In genomic region chr5:19352120-19352519, GRCh38 we compare ENCODE assay signal across 28 cellular contexts.
DNase-seq lines count a peak whose midpoint lies in the region; ATAC-seq, FAIRE-seq and TF ChIP-seq lines count a peak whose summit lies in the region.
"Had no signal": no experiment of that assay in that cellular context is flagged by ENCODE, and none has a peak within 500 bp of the region (broad histone marks: within the 10 kb centered on the region; RNA-seq: fewer than 3 reads in every experiment).

No MANE protein-coding gene starts in this region.

- WGBS in HepG2 (ENCODE audit: low lambda C conversion rate): 18% methylated on average over 7 of the region's 7 CpGs
- 58% methylated on average over 7 of the region's 7 CpGs for WGBS in right lobe of liver (ENCODE audit: insufficient coverage, low coverage, low lambda C conversion rate, missing lambda C conversion rate)
- no CpG with 5 or more reads among the region's 7 CpGs for WGBS in IMR-90 (ENCODE audit: extremely low coverage in 2 of 2, insufficient read length in 1 of 2), 2 experiments
- WGBS in K562 (ENCODE audit: insufficient coverage, low coverage, missing lambda C conversion rate): 4% methylated on average over 7 of the region's 7 CpGs

- CTCF ChIA-PET in HepG2 (lab: Yijun Ruan, JAX; ENCODE audit: low intra/inter-chr PET ratio, low total read pairs): no interaction called here
- CTCF ChIA-PET in IMR-90 (lab: Yijun Ruan, JAX): interaction anchor here (0.7 kb wide), 1 partner anchor 97 kb away, joined by 3 read pairs; no protein-coding TSS in a partner anchor
- CTCF ChIA-PET in K562 (lab: Yijun Ruan, JAX; ENCODE audit: low intra/inter-chr PET ratio): no interaction called here

- no peak overlapping the region for H3K23ac ChIP-seq in IMR-90 (ENCODE audit: low read depth, low read length)

- no peaks in the 10 kb centered on the region for H3K9me2 ChIP-seq in GM23338 (ENCODE audit: insufficient read depth)

- H2BK15ac ChIP-seq in IMR-90 (ENCODE audit: low read depth, low read length): no peak overlapping the region

- H2AFZ ChIP-seq in HepG2 (ENCODE audit: low read length) (no peak overlapping the region), ACC112 (ENCODE audit: low read length, unreplicated experiment) (peak overlapping the region; percentile 96), IMR-90 (replicated peaks; ENCODE audit: low read length, poor library complexity) (no peak overlapping the region), K562 (ENCODE audit: low read depth, low read length) (no peak overlapping the region), GM23338 (no peak overlapping the region)

- no peak overlapping the region for H3K27ac Mint-ChIP-seq in GM23338
- H3K27ac Mint-ChIP-seq: CD14-positive monocyte; CD4-positive, alpha-beta memory T cell; CD4-positive, CD25-positive, alpha-beta regulatory T cell; CD8-positive, alpha-beta memory T cell had no signal

- H3K27me3 ChIP-seq in HepG2 (ENCODE audit: control insufficient read depth in 1 of 2, insufficient read depth in 2 of 2, low read length in 2 of 2) (no peaks in the 10 kb centered on the region), right lobe of liver (no peaks in the 10 kb centered on the region), ACC112 (ENCODE audit: insufficient read depth, low read length) (no peaks in the 10 kb centered on the region), IMR-90 (ENCODE audit: control insufficient read depth, insufficient read depth, low read length) (no peaks in the 10 kb centered on the region), K562 (ENCODE audit: control insufficient read depth in 2 of 2, insufficient read depth in 2 of 2, low read length in 2 of 2) (no peaks in the 10 kb centered on the region), GM23338 (ENCODE audit: insufficient read depth) (no peaks in the 10 kb centered on the region)
- H3K27me3 ChIP-seq: BE2C, BLaER1 had no signal

- H3K36me3 Mint-ChIP-seq in GM23338 (ENCODE audit: low read depth): no peaks in the 10 kb centered on the region
- H3K36me3 Mint-ChIP-seq: CD14-positive monocyte; CD4-positive, alpha-beta memory T cell; CD4-positive, CD25-positive, alpha-beta regulatory T cell; CD8-positive, alpha-beta memory T cell had no signal

- BruUV-seq in HepG2 (replicated peaks; lab: Mats Ljungman, UMichigan): no TSS peak
- no TSS peak for BruUV-seq in IMR-90 (replicated peaks; lab: Mats Ljungman, UMichigan)
- BruUV-seq in K562 (replicated peaks; lab: Mats Ljungman, UMichigan): no TSS peak

- no peak overlapping the region for H3K14ac ChIP-seq in IMR-90 (replicated peaks; ENCODE audit: low read depth, low read length)

- H3K9ac ChIP-seq in HepG2 (ENCODE audit: insufficient read depth, low read depth, low read length) (no peak overlapping the region), IMR-90 (ENCODE audit: low read depth, low read length) (no peak overlapping the region), K562 (ENCODE audit: insufficient read depth in 1 of 2, low read depth in 2 of 2, low read length in 2 of 2) (no peak overlapping the region)
- H3K9ac ChIP-seq: BLaER1 had no signal

- no peaks in the 10 kb centered on the region for H3K27me3 Mint-ChIP-seq in GM23338 (ENCODE audit: insufficient read depth, low read depth, poor library complexity)
- H3K27me3 Mint-ChIP-seq: CD4-positive, alpha-beta memory T cell; CD4-positive, CD25-positive, alpha-beta regulatory T cell; CD8-positive, alpha-beta memory T cell had no signal

- no peak overlapping the region for H4K91ac ChIP-seq in IMR-90 (ENCODE audit: insufficient read depth, low read depth, low read length)

- no peaks in the 10 kb centered on the region for H3K9me3 Mint-ChIP-seq in GM23338

- H3K36me3 ChIP-seq in HepG2 (replicated peaks in 1 of 2; ENCODE audit: control insufficient read depth in 1 of 2, insufficient read depth in 2 of 2, low read length in 2 of 2) (no peaks in the 10 kb centered on the region), right lobe of liver (no peaks in the 10 kb centered on the region), ACC112 (ENCODE audit: insufficient read depth, low read length) (no peaks in the 10 kb centered on the region), IMR-90 (ENCODE audit: control insufficient read depth, insufficient read depth, low read length) (no peaks in the 10 kb centered on the region), K562 (ENCODE audit: control insufficient read depth, insufficient read depth, low read length) (no peaks in the 10 kb centered on the region), GM23338 (ENCODE audit: insufficient read depth) (no peaks in the 10 kb centered on the region)
- H3K36me3 ChIP-seq: BE2C, BLaER1 had no signal

- no peak overlapping the region for H3K4me2 ChIP-seq in HepG2 (ENCODE audit: low read depth, low read length)
- no peak overlapping the region for H3K4me2 ChIP-seq in IMR-90 (ENCODE audit: low read depth, low read length)
- no peak overlapping the region for H3K4me2 ChIP-seq in K562 (ENCODE audit: insufficient read depth, low read length)
- no peak overlapping the region for H3K4me2 ChIP-seq in GM23338
- H3K4me2 ChIP-seq: BLaER1 had no signal

- H3K4ac ChIP-seq in IMR-90 (ENCODE audit: low read depth, low read length): no peak overlapping the region

- no peak overlapping the region for H2BK20ac ChIP-seq in IMR-90 (ENCODE audit: low read depth, low read length)

- no peak overlapping the region for H4K5ac ChIP-seq in IMR-90 (ENCODE audit: low read depth, low read length)

- no peak overlapping the region for H2AK9ac ChIP-seq in IMR-90 (replicated peaks; ENCODE audit: low read depth, low read length, poor library complexity)

- H4K8ac ChIP-seq in IMR-90 (ENCODE audit: low read depth in 2 of 2, low read length in 2 of 2): no peak overlapping the region

- no peak overlapping the region for H3K18ac ChIP-seq in IMR-90 (ENCODE audit: low read depth, low read length)

- H3K4me3 Mint-ChIP-seq in GM23338: no peak overlapping the region
- H3K4me3 Mint-ChIP-seq: CD14-positive monocyte; CD4-positive, alpha-beta memory T cell; CD4-positive, CD25-positive, alpha-beta regulatory T cell; CD8-positive, alpha-beta memory T cell had no signal

- no peaks in the 10 kb centered on the region for H4K20me1 ChIP-seq in HepG2 (ENCODE audit: insufficient read depth, low read length)
- H4K20me1 ChIP-seq in IMR-90 (ENCODE audit: insufficient read depth, low read length): no peaks in the 10 kb centered on the region
- no peaks in the 10 kb centered on the region for H4K20me1 ChIP-seq in K562 (replicated peaks; ENCODE audit: control insufficient read depth, insufficient read depth, low read length)
- no peaks in the 10 kb centered on the region for H4K20me1 ChIP-seq in GM23338 (replicated peaks; ENCODE audit: insufficient read depth)
- H4K20me1 ChIP-seq: BLaER1 had no signal

- dilution Hi-C loops in IMR-90 (cut with HindIII; ENCODE audit: low sequenced_read_pairs, unreplicated experiment): no loop called here

- FAIRE-seq in HepG2 (lab: Jason Lieb, UNC) (no peak), K562 (lab: Jason Lieb, UNC) (no peak)
- FAIRE-seq: GM12878, GM12892, GM18507 had no signal

- no peak for TF ChIP-seq EP300 in HepG2 (IDR thresholded peaks at IDR 0.05; ENCODE audit: low read depth in 2 of 2, low read length in 2 of 2)
- no peak for TF ChIP-seq EP300 in HepG2 (CRISPR knock-in tag; IDR thresholded peaks at IDR 0.05; ENCODE audit: borderline replicate concordance)
- no peak for TF ChIP-seq EP300 in K562 (IDR thresholded peaks at IDR 0.05; ENCODE audit: low read length)

- no peak overlapping the region for H2BK5ac ChIP-seq in IMR-90 (ENCODE audit: low read depth, low read length, poor library complexity, severe bottlenecking)

- no peaks in the 10 kb centered on the region for H3K79me2 ChIP-seq in HepG2 (ENCODE audit: insufficient read depth, low read length)
- H3K79me2 ChIP-seq in ACC112 (ENCODE audit: control insufficient read depth, insufficient read depth, low read length, unreplicated experiment): no peaks in the 10 kb centered on the region
- no peaks in the 10 kb centered on the region for H3K79me2 ChIP-seq in K562 (ENCODE audit: control insufficient read depth, insufficient read depth, low read length)
- no peaks in the 10 kb centered on the region for H3K79me2 ChIP-seq in GM23338 (replicated peaks; ENCODE audit: insufficient read depth)

- TF ChIP-seq CTCF in HepG2 (CRISPR knock-in tag; IDR thresholded peaks at IDR 0.05) (no peak), right lobe of liver (IDR thresholded peaks at IDR 0.05) (no peak), IMR-90 (conservative IDR thresholded peaks at IDR 0.05; ENCODE audit: low read depth, low read length) (no peak), K562 (IDR thresholded peaks at IDR 0.05 in 2 of 3, conservative IDR thresholded peaks at IDR 0.05 in 1 of 3; ENCODE audit: insufficient read depth in 2 of 3, low read depth in 1 of 3, low read length in 3 of 3) (no peak), GM23338 (conservative IDR thresholded peaks at IDR 0.05; ENCODE audit: low read depth in 2 of 2) (no peak)

- no peak overlapping the region for H2BK120ac ChIP-seq in IMR-90 (ENCODE audit: low read depth, low read length)

- H3K27ac ChIP-seq in HepG2 (ENCODE audit: extremely low read length, insufficient read depth, low read length) (no peak overlapping the region), right lobe of liver (no peak overlapping the region), ACC112 (ENCODE audit: low read depth, low read length) (no peak overlapping the region), IMR-90 (ENCODE audit: insufficient read depth, low read length) (no peak overlapping the region), K562 (ENCODE audit: extremely low read depth, low read depth, low read length) (no peak overlapping the region), GM23338 (ENCODE audit: low read depth) (no peak overlapping the region)
- H3K27ac ChIP-seq: BLaER1 had no signal

- intact Hi-C loops in HepG2 (cut with micrococcal nuclease; ENCODE audit: unreplicated experiment): no loop called here
- intact Hi-C loops in right lobe of liver (cut with DNase I): no loop called here
- intact Hi-C loops in IMR-90 (cut with micrococcal nuclease): no loop called here
- intact Hi-C loops in K562 (cut with micrococcal nuclease): no loop called here

- no peak for DNase-seq in HepG2 (ENCODE audit: low spot score)
- DNase-seq in right lobe of liver: no peak
- DNase-seq in IMR-90: no peak
- no peak for DNase-seq in K562 (ENCODE audit: extremely low read depth in 1 of 4, low spot score in 3 of 4)
- DNase-seq in GM23338 (ENCODE audit: low spot score): no peak
- no peak for DNase-seq in stimulated activated naive CD8-positive, alpha-beta T cell treated with anti-CD3 and anti-CD28 coated beads, Interleukin-15, Interleukin-2, amounts not matched to agents 100 U/mL and 50 U/mL, for 24 hours
- DNase-seq in NCI-H774 (lab: John Stamatoyannopoulos, UW): no peak
- DNase-seq: 8988T; ACHN; BE2C; C1 segment of cervical spinal cord; CD4-positive, alpha-beta memory T cell; CD4-positive, CD25-positive, alpha-beta regulatory T cell; CD8-positive, alpha-beta memory T cell; COR-L47; DMS 273 treated with DMSO at 0.1 percent for 48 hours; DMS153; DMS53; DMS79; DND-41; EL; GDM1 had no signal

- H3F3A ChIP-seq in GM23338 (replicated peaks; ENCODE audit: low read depth): no peaks in the 10 kb centered on the region

- no peaks in the 10 kb centered on the region for H3K4me1 Mint-ChIP-seq in GM23338
- H3K4me1 Mint-ChIP-seq: CD14-positive monocyte; CD4-positive, alpha-beta memory T cell; CD4-positive, CD25-positive, alpha-beta regulatory T cell; CD8-positive, alpha-beta memory T cell had no signal

- no peak for TF ChIP-seq POLR2A in HepG2 (IDR thresholded peaks at IDR 0.05; ENCODE audit: insufficient read depth in 1 of 2, low read depth in 2 of 2, low read length in 2 of 2)
- TF ChIP-seq POLR2A in right lobe of liver (IDR thresholded peaks at IDR 0.05): no peak
- no peak for TF ChIP-seq POLR2A in IMR-90 (IDR thresholded peaks at IDR 0.05; ENCODE audit: low read depth, low read length)
- TF ChIP-seq POLR2A in K562 (conservative IDR thresholded peaks at IDR 0.05): no peak

- POLR2A ChIA-PET in HepG2 (lab: Yijun Ruan, JAX): no interaction called here
- POLR2A ChIA-PET in IMR-90 (lab: Charles Lee; ENCODE audit: unreplicated experiment): no interaction called here
- POLR2A ChIA-PET in K562 (lab: Yijun Ruan, JAX): no interaction called here

- H2AK5ac ChIP-seq in IMR-90 (ENCODE audit: low read depth, low read length): no peak overlapping the region

- TF ChIP-seq RAD21 in HepG2 (CRISPR knock-in tag; IDR thresholded peaks at IDR 0.05) (no peak), IMR-90 (IDR thresholded peaks at IDR 0.05; ENCODE audit: low read length) (no peak), K562 (CRISPR knock-in tag; conservative IDR thresholded peaks at IDR 0.05 in 1 of 2, IDR thresholded peaks at IDR 0.05 in 1 of 2) (no peak)

- H3K9me1 ChIP-seq in IMR-90 (ENCODE audit: insufficient read depth, low read length) (no peaks in the 10 kb centered on the region), K562 (ENCODE audit: control insufficient read depth, insufficient read depth, low read length) (no peaks in the 10 kb centered on the region)

- ATAC-seq in HepG2 (no peak), right lobe of liver (no peak), IMR-90 (ENCODE audit: low read depth) (no peak), K562 (no peak), GM23338 (no peak)
- ATAC-seq in stimulated activated naive CD8-positive, alpha-beta T cell treated with anti-CD3 and anti-CD28 coated beads, Interleukin-15, Interleukin-2, amounts not matched to agents 100 U/mL and 50 U/mL, for 24 hours: no peak
- ATAC-seq: GM12878 had no signal

- H3K56ac ChIP-seq in IMR-90 (ENCODE audit: extremely low read depth, insufficient read depth, low read length): no peak overlapping the region

- H3K4me1 ChIP-seq in HepG2 (ENCODE audit: insufficient read depth, low read length) (no peaks in the 10 kb centered on the region), right lobe of liver (no peaks in the 10 kb centered on the region), ACC112 (ENCODE audit: control insufficient read depth, insufficient read depth, low read length, unreplicated experiment) (no peaks in the 10 kb centered on the region), IMR-90 (ENCODE audit: control insufficient read depth, insufficient read depth, low read length) (no peaks in the 10 kb centered on the region), K562 (replicated peaks in 1 of 2; ENCODE audit: control insufficient read depth in 2 of 2, insufficient read depth in 2 of 2, low read length in 2 of 2) (no peaks in the 10 kb centered on the region), GM23338 (ENCODE audit: insufficient read depth) (no peaks in the 10 kb centered on the region)
- H3K4me1 ChIP-seq: BE2C had no signal

- H3K79me1 ChIP-seq in IMR-90 (ENCODE audit: low read depth in 1 of 2, low read length in 2 of 2): no peaks in the 10 kb centered on the region

- H3K9me3 ChIP-seq in HepG2 (ENCODE audit: low read length) (peaks cover 6% of the 10 kb centered on the region; the same call in 1 of the 2 replicates), right lobe of liver (no peaks in the 10 kb centered on the region), IMR-90 (ENCODE audit: control insufficient read depth, insufficient read depth, low read length) (no peaks in the 10 kb centered on the region), K562 (replicated peaks; ENCODE audit: control insufficient read depth, insufficient read depth, low read depth, low read length) (peaks cover 3% of the 10 kb centered on the region; the same call in 1 of the 2 replicates)
- H3K9me3 ChIP-seq: BE2C, BLaER1 had no signal

- in situ Hi-C loops in HepG2 (cut with HindIII; ENCODE audit: extremely low pct_ligation_motif_present, low pct_unique_long_range_greater_than_20kb) (no loop called here), IMR-90 (cut with MboI; ENCODE audit: low sequenced_read_pairs) (no loop called here), K562 (cut with MboI) (no loop called here)

- H3K4me3 ChIP-seq in HepG2 (replicated peaks in 1 of 3; ENCODE audit: insufficient read depth in 1 of 3, low read depth in 2 of 3, low read length in 3 of 3) (no peak overlapping the region), right lobe of liver (no peak overlapping the region), ACC112 (ENCODE audit: low read depth, low read length) (peak overlapping the region; percentile 81), IMR-90 (ENCODE audit: insufficient read depth, low read depth, low read length) (no peak overlapping the region), K562 (no peak overlapping the region), GM23338 (no peak overlapping the region)
- H3K4me3 ChIP-seq: BLaER1, GM12878 had no signal

Comparison
In these comparisons a context has a peak if more than half of its experiments do, and no peak if none do; other contexts are left out.
1. Of the 241 proteins assayed by ChIP-seq in both HepG2 and K562: peak only in HepG2: none; only in K562: MAFG; in both: MAFF and MAFK; in neither: 238.